In the genomic region with DNA sequence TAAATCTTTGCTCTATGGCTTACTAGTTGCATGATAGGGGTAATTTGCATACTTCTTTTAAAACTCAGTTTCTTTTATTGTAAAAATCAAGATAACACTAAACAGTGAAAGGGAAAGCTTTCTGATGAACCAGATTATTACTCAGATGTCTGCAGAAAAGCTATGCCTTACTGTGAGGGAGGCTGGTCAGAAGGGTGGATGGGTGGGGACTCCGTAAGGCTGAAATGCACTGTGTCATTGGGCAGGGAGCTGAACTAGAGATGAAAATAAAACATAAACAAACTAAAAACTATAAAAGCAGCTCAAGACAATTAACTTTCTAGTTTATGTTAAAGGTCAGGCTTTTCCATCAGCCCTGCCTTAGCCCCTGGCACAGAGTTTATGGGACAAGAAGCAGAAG, we compare ENCODE assay signal across 30 cellular contexts.
"Had no signal": no experiment of that assay in that cellular context is flagged by ENCODE, and none has a peak within 500 bp of the region (broad histone marks: within the 10 kb centered on the region; RNA-seq: fewer than 3 reads in every experiment).

No MANE protein-coding gene starts in this region.

- H3K4me1 Mint-ChIP-seq: activated CD4-positive, alpha-beta memory T cell treated with anti-CD3 and anti-CD28 coated beads, Interleukin-2, amount 10 ng/mL, durations not matched to agents 7 days and 5 days; activated naive CD8-positive, alpha-beta T cell treated with anti-CD3 and anti-CD28 coated beads for 36 hours; activated T-helper 17 cell treated with anti-CD3 and anti-CD28 coated beads, Interleukin-2, amount 50 U/mL, for 72 hours; T-cell; T-helper 17 cell had no signal

- H3K4me3 ChIP-seq: SJSA1 had no signal

- H3K27me3 ChIP-seq: brain microvascular endothelial cell, SJSA1 had no signal

- H3K4me3 Mint-ChIP-seq: activated CD4-positive, alpha-beta memory T cell treated with anti-CD3 and anti-CD28 coated beads, Interleukin-2, amount 10 ng/mL, durations not matched to agents 7 days and 5 days; activated naive CD8-positive, alpha-beta T cell treated with anti-CD3 and anti-CD28 coated beads for 36 hours; activated T-cell treated with anti-CD3 and anti-CD28 coated beads, Interleukin-2, amount 50 U/mL, for 72 hours; activated T-helper 17 cell treated with anti-CD3 and anti-CD28 coated beads, Interleukin-2, amount 50 U/mL, for 72 hours; T-cell; T-helper 17 cell had no signal

- H3K4me1 ChIP-seq: SJSA1 had no signal

- H3K36me3 ChIP-seq: brain microvascular endothelial cell, SJSA1, WERI-Rb-1 had no signal

- H3K36me3 Mint-ChIP-seq: activated naive CD8-positive, alpha-beta T cell treated with anti-CD3 and anti-CD28 coated beads for 36 hours; T-cell had no signal

- H3K4me2 ChIP-seq: KMS-11, SK-N-SH had no signal

- H3K27ac Mint-ChIP-seq: activated CD4-positive, alpha-beta memory T cell treated with anti-CD3 and anti-CD28 coated beads, Interleukin-2, amount 10 ng/mL, durations not matched to agents 7 days and 5 days; activated naive CD8-positive, alpha-beta T cell treated with anti-CD3 and anti-CD28 coated beads for 36 hours; activated T-cell treated with anti-CD3 and anti-CD28 coated beads, Interleukin-2, amount 50 U/mL, for 72 hours; activated T-helper 17 cell treated with anti-CD3 and anti-CD28 coated beads, Interleukin-2, amount 50 U/mL, for 72 hours; T-cell; T-helper 17 cell had no signal

- H3K27ac ChIP-seq: brain microvascular endothelial cell, KMS-11, SJSA1, WERI-Rb-1 had no signal

- H3K9me3 ChIP-seq: SJSA1, SK-N-SH had no signal

- H3K27me3 Mint-ChIP-seq: activated CD4-positive, alpha-beta memory T cell treated with anti-CD3 and anti-CD28 coated beads, Interleukin-2, amount 10 ng/mL, durations not matched to agents 7 days and 5 days; activated T-helper 17 cell treated with anti-CD3 and anti-CD28 coated beads, Interleukin-2, amount 50 U/mL, for 72 hours; T-helper 17 cell had no signal

- H3K9me3 Mint-ChIP-seq: activated CD4-positive, alpha-beta memory T cell treated with anti-CD3 and anti-CD28 coated beads, Interleukin-2, amount 10 ng/mL, durations not matched to agents 7 days and 5 days; activated naive CD8-positive, alpha-beta T cell treated with anti-CD3 and anti-CD28 coated beads for 36 hours had no signal

- DNase-seq: activated CD4-positive, alpha-beta memory T cell treated with anti-CD3 and anti-CD28 coated beads, Interleukin-2, amount 10 ng/mL, durations not matched to agents 7 days and 5 days; activated CD4-positive, alpha-beta T cell treated with anti-CD3 and anti-CD28 coated beads for 1 hour; activated CD4-positive, alpha-beta T cell treated with anti-CD3 and anti-CD28 coated beads for 48 hours; activated CD4-positive, CD25-positive, alpha-beta regulatory T cell; activated effector memory CD4-positive, alpha-beta T cell treated with anti-CD3 and anti-CD28 coated beads, Interleukin-2, amount 50 U/mL, for 16 hours; activated naive CD4-positive, alpha-beta T cell; activated naive CD4-positive, alpha-beta T cell treated with anti-CD3 and anti-CD28 coated beads, Interleukin-2, amount 50 U/mL, for 16 hours; activated naive CD8-positive, alpha-beta T cell treated with anti-CD3 and anti-CD28 coated beads for 36 hours; activated T-cell treated with anti-CD3 and anti-CD28 coated beads, Interleukin-2, amount 50 U/mL, for 1 hour; activated T-cell treated with anti-CD3 and anti-CD28 coated beads, Interleukin-2, amount 50 U/mL, for 72 hours; amniotic stem cell; aorta; brain microvascular endothelial cell; MM.1S; MV-4-11; NCI-H1092; NCI-H1436 treated with DMSO at 0.1 percent for 48 hours; NCI-H1694 treated with DMSO at 0.1 percent for 48 hours; NCI-H2029; NCI-H345; NCI-H524 treated with DMSO at 0.1 percent for 48 hours; SHP77; SK-N-SH; T-cell; T-helper 17 cell; WERI-Rb-1 had no signal

- ATAC-seq: activated T-cell treated with anti-CD3 and anti-CD28 coated beads, Interleukin-2, amount 50 U/mL, for 72 hours; activated T-helper 17 cell treated with anti-CD3 and anti-CD28 coated beads, Interleukin-2, amount 50 U/mL, for 72 hours; Panc1; T-cell; T-helper 17 cell had no signal

- H3K9me2 ChIP-seq: SK-N-SH had no signal
